22 cellular contexts compared by ENCODE assay signal in genomic region chr21:33662046-33662445, GRCh38. TPM values are rescaled to one million over a fixed set of nuclear protein-coding genes. Genes with fewer than 3 reads are reported as not detected.
DNase-seq lines count a peak whose midpoint lies in the region; ATAC-seq and TF ChIP-seq lines count a peak whose summit lies in the region.
"Had no signal": no experiment of that assay in that cellular context is flagged by ENCODE, and none has a peak within 500 bp of the region (broad histone marks: within the 10 kb centered on the region; RNA-seq: fewer than 3 reads in every experiment).

No MANE protein-coding gene starts in this region.

- no peaks in the 10 kb centered on the region for H3K27me3 ChIP-seq in HCT116 (ENCODE audit: insufficient read depth, low read length)
- H3K27me3 ChIP-seq in hepatocyte: no peaks in the 10 kb centered on the region
- no peaks in the 10 kb centered on the region for H3K27me3 ChIP-seq in subcutaneous abdominal adipose tissue (ENCODE audit: control insufficient read depth in 5 of 5, insufficient read depth in 4 of 5, low read length in 5 of 5)
- H3K27me3 ChIP-seq: BLaER1 had no signal

- H4K20me1 ChIP-seq in HCT116 (ENCODE audit: insufficient read depth) (no peaks in the 10 kb centered on the region), hepatocyte (ENCODE audit: insufficient read depth, poor library complexity, severe bottlenecking) (no peaks in the 10 kb centered on the region)

- intact Hi-C loops in HCT116 (cut with micrococcal nuclease): no loop called here

- H3K36me3 ChIP-seq in HCT116 (ENCODE audit: control insufficient read depth in 1 of 2, insufficient read depth in 2 of 2, low read length in 2 of 2): no peaks in the 10 kb centered on the region
- no peaks in the 10 kb centered on the region for H3K36me3 ChIP-seq in hepatocyte (replicated peaks; ENCODE audit: insufficient read depth, low read depth)
- H3K36me3 ChIP-seq in subcutaneous abdominal adipose tissue (ENCODE audit: control insufficient read depth in 5 of 5, insufficient read depth in 5 of 5, low read length in 5 of 5): peaks cover 0 to 3% (median 0%) of the 10 kb centered on the region in 5 donors
- H3K36me3 ChIP-seq: BLaER1 had no signal

- 39% methylated on average over 3 of the region's 3 CpGs for WGBS in hepatocyte (ENCODE audit: low lambda C conversion rate, missing lambda C conversion rate)

- no peaks in the 10 kb centered on the region for H3K9me3 Mint-ChIP-seq in central memory CD8-positive, alpha-beta T cell
- H3K9me3 Mint-ChIP-seq: CD4-positive, alpha-beta T cell had no signal

- H3K4me3 Mint-ChIP-seq in central memory CD8-positive, alpha-beta T cell: no peak overlapping the region
- H3K4me3 Mint-ChIP-seq: CD4-positive, alpha-beta T cell had no signal

- H3K27ac Mint-ChIP-seq in central memory CD8-positive, alpha-beta T cell (ENCODE audit: low read depth): peak overlapping the region; percentile 11
- H3K27ac Mint-ChIP-seq: CD4-positive, alpha-beta T cell had no signal

- BruUV-seq in HCT116 (replicated peaks; lab: Mats Ljungman, UMichigan): no TSS peak

- ATAC-seq in HCT116: no peak
- no peak for ATAC-seq in central memory CD8-positive, alpha-beta T cell (replicated peaks; ENCODE audit: extremely low read depth, poor library complexity, severe bottlenecking)
- no peak for ATAC-seq in HG02588 (IDR thresholded peaks at IDR 0.05; ENCODE audit: unreplicated experiment)
- ATAC-seq: GM12878, K562 had no signal

- H3K9me3 ChIP-seq in HCT116 (ENCODE audit: control insufficient read depth in 1 of 2, insufficient read depth in 1 of 2, low read depth in 1 of 2, low read length in 2 of 2): peaks cover 0 to 10% of the 10 kb centered on the region in 2 experiments; a peak in 1 of 4 replicates
- peaks cover 7% of the 10 kb centered on the region for H3K9me3 ChIP-seq in hepatocyte (ENCODE audit: low read depth)
- H3K9me3 ChIP-seq in subcutaneous abdominal adipose tissue (ENCODE audit: control insufficient read depth in 5 of 5, low read length in 5 of 5): no peaks in the 10 kb centered on the region

- TF ChIP-seq POLR2A in HCT116 (IDR thresholded peaks at IDR 0.05; ENCODE audit: borderline replicate concordance, extremely low read depth, insufficient read depth, insufficient read length): no peak

- peak overlapping the region; percentile 48 for H3K4me2 ChIP-seq in HCT116 (ENCODE audit: low read length)
- no peak overlapping the region for H3K4me2 ChIP-seq in hepatocyte
- H3K4me2 ChIP-seq: BLaER1, SK-N-SH had no signal

- no peak overlapping the region for H3K9ac ChIP-seq in HCT116 (ENCODE audit: low read length)
- H3K9ac ChIP-seq in subcutaneous abdominal adipose tissue (ENCODE audit: low read length in 5 of 5): peak overlapping the region in 1 of 5 donors; percentile 19
- H3K9ac ChIP-seq: BLaER1, SK-N-SH had no signal

- TF ChIP-seq RAD21 in HCT116 (IDR thresholded peaks at IDR 0.05; ENCODE audit: low read depth): no peak

- H3K4me1 ChIP-seq in HCT116 (ENCODE audit: control insufficient read depth in 1 of 2, insufficient read depth in 2 of 2, low read length in 2 of 2) (peaks cover 8 to 17% of the 10 kb centered on the region in 2 experiments), hepatocyte (ENCODE audit: insufficient read depth) (no peaks in the 10 kb centered on the region), subcutaneous abdominal adipose tissue (ENCODE audit: control insufficient read depth in 5 of 5, insufficient read depth in 5 of 5, low read length in 5 of 5) (peaks cover 0 to 66% (median 52%) of the 10 kb centered on the region in 5 donors)
- H3K4me1 ChIP-seq: BLaER1 had no signal

- H2AFZ ChIP-seq in HCT116 (ENCODE audit: low read depth, low read length, poor library complexity, severe bottlenecking) (no peak overlapping the region), hepatocyte (no peak overlapping the region)

- H3K4me1 Mint-ChIP-seq in central memory CD8-positive, alpha-beta T cell: no peaks in the 10 kb centered on the region

- H3K36me3 Mint-ChIP-seq in central memory CD8-positive, alpha-beta T cell (ENCODE audit: insufficient read depth): no peaks in the 10 kb centered on the region

- H3K27me3 Mint-ChIP-seq in central memory CD8-positive, alpha-beta T cell: peaks cover 28% of the 10 kb centered on the region
- H3K27me3 Mint-ChIP-seq: CD4-positive, alpha-beta T cell had no signal

- CTCF ChIA-PET in HCT116 (lab: Charles Lee): no interaction called here

- H3K9me2 ChIP-seq in HCT116 (ENCODE audit: insufficient read depth) (no peaks in the 10 kb centered on the region), hepatocyte (replicated peaks; ENCODE audit: insufficient read depth) (no peaks in the 10 kb centered on the region)
- H3K9me2 ChIP-seq: SK-N-SH had no signal

- H3K4me3 ChIP-seq in HCT116 (replicated peaks in 1 of 2; ENCODE audit: low read depth in 1 of 2, low read length in 2 of 2) (no peak overlapping the region), hepatocyte (no peak overlapping the region), subcutaneous abdominal adipose tissue (ENCODE audit: low read depth in 1 of 5, low read length in 5 of 5) (no peak overlapping the region)
- H3K4me3 ChIP-seq: BLaER1, GM12878, K562 had no signal

- no peak for DNase-seq in HCT116 (ENCODE audit: low read depth, low spot score)
- DNase-seq in central memory CD8-positive, alpha-beta T cell (ENCODE audit: low spot score in 2 of 2): no peak
- DNase-seq in hepatocyte (ENCODE audit: low spot score): no peak
- DNase-seq in AG08395 (ENCODE audit: low spot score): no peak
- no peak for DNase-seq in OCI-M1 (lab: John Stamatoyannopoulos, UW)
- DNase-seq: CD4-positive, alpha-beta T cell; COR-L47; DND-41; H7; MM.1S; NCI-H1048; NCI-H1436; NCI-H187 treated with DMSO at 0.1 percent for 48 hours; NCI-H2107; SIG-M5; SK-N-SH had no signal

- RAD21 ChIA-PET in HCT116 (lab: Charles Lee; ENCODE audit: low non-redundant PET in 1 of 2, low total read pairs in 2 of 2, uncharacterized antibody in 2 of 2, unreplicated experiment in 2 of 2): no interaction called here

- no peak for TF ChIP-seq CTCF in HCT116 (IDR thresholded peaks at IDR 0.05 in 2 of 3, conservative IDR thresholded peaks at IDR 0.05 in 1 of 3; ENCODE audit: borderline replicate concordance in 1 of 3, insufficient read depth in 1 of 3, low read depth in 2 of 3, low read length in 2 of 3)
- TF ChIP-seq CTCF in hepatocyte (IDR thresholded peaks at IDR 0.05; ENCODE audit: poor library complexity): no peak

- H3K27ac ChIP-seq in HCT116 (ENCODE audit: low read depth, low read length): no peak overlapping the region
- peak overlapping the region; percentile 24 for H3K27ac ChIP-seq in hepatocyte
- H3K27ac ChIP-seq in subcutaneous abdominal adipose tissue (ENCODE audit: low read depth, low read length): peak overlapping the region; percentile 14
- H3K27ac ChIP-seq: BLaER1, RWPE1 had no signal

- peaks cover 81% of the 10 kb centered on the region for H3K79me2 ChIP-seq in HCT116 (ENCODE audit: insufficient read depth, low read length)
- peaks cover 98% of the 10 kb centered on the region for H3K79me2 ChIP-seq in hepatocyte

- POLR2A ChIA-PET in HCT116 (lab: Charles Lee): no interaction called here

TF ChIP-seq in HCT116, 20 proteins besides CTCF, POLR2A, EP300 and RAD21:
- TF ChIP-seq POLR2AphosphoS5 (IDR thresholded peaks at IDR 0.05; ENCODE audit: low read depth, low read length): no peak
- TF ChIP-seq FOSL1 (IDR thresholded peaks at IDR 0.05; ENCODE audit: low read depth): 0 out of 2 replicates have a peak, but pooled peaks have one; percentile 17
- TF ChIP-seq CBX3 (IDR thresholded peaks at IDR 0.05; ENCODE audit: low read depth): no peak
- TF ChIP-seq TCF7L2 (IDR thresholded peaks at IDR 0.05; ENCODE audit: borderline replicate concordance, extremely low read depth, insufficient read depth, insufficient read length): no peak

RNA-seq across cellular contexts. Expression of gene ITSN1, which starts 19.7 kb away (rescaled TPM):
- total RNA-seq in HCT116 (2021; ENCODE audit: unreplicated experiment) (25.8 TPM), hepatocyte (46.0 and 46.1 TPM in 2 replicates)
- polyA plus RNA-seq in HCT116 (2012): 17.5 and 22.2 TPM in 2 replicates
- 43.6 and 44.9 TPM in 2 replicates for polyA plus RNA-seq in hepatocyte

RNA-seq across cellular contexts. Expression of gene CRYZL1, which starts 20.5 kb away (rescaled TPM):
- total RNA-seq in HCT116 (2021; ENCODE audit: unreplicated experiment) (43.0 TPM), hepatocyte (14.6 and 29.7 TPM in 2 replicates)
- 21.6 and 28.0 TPM in 2 replicates for polyA plus RNA-seq in HCT116 (2012)
- polyA plus RNA-seq in hepatocyte: 41.5 and 49.8 TPM in 2 replicates
